Comparison of ENCODE assay signal across 1 cellular context in the genomic region with DNA sequence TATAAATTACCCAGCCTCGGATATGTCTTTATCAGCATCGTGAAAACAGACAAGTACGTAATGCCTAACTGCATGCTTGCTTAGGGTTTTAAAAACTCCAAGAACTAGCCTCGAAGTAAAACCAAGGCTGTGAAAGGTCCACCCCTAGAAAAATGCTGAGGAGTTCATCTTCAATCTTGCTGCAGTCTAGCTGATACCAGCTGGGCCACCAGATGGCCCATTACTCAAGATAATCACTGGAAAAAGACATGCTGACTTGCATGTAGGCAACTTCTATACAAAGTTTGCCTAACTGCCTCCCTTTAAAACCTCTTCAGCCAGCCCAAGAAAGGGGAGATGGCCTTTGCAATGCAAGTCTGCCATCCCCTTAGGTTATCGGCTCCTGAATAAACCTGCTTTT.
TF ChIP-seq lines count a peak whose summit lies in the region.

No MANE protein-coding gene starts in this region.

TF ChIP-seq in GM23338, 12 proteins besides CTCF, POLR2A, EP300 and RAD21 (continued from another document):
- TF ChIP-seq EZH2phosphoT487 (IDR thresholded peaks at IDR 0.05; ENCODE audit: unreplicated experiment): no peak
